ENCODE assay signal across 1 cellular context in the genomic region with DNA sequence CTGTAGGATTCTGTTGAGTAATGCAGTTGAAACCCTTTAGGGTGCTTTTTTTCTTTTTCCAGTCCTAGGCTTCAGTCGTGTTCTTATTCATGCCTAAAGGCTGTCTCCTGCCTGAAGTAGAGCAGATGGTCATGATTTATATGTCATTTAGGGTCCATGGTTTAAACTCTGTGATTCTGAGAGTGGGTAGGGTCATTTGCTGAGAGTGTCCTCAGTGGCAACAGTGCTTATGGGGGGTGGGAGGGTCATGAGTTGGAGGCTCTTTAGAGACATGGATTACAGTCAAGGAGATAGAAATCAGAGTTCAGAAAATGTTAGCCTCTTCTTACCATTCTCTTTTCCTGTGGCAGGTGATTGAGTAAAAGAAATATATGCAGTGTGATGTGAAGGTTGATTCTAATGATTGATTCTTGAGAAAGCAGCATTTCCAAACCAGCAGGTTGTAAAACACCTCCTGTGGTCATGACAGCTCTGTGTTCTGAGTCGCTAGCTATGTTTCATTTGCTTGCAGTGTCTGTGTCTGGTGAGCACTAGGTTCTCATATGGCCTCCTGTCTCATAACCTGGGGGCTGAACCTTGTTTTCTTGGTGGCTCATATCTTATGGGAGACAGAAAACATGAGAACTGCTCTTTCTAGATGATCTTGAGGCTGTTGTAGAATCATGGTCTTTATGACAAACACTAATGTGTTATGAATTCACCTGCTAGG.
TF ChIP-seq lines count a peak whose summit lies in the region.

No MANE protein-coding gene starts in this region.

TF ChIP-seq in H1, 55 proteins besides CTCF, POLR2A, EP300 and RAD21:
- TF ChIP-seq SIRT6 (IDR thresholded peaks at IDR 0.05; ENCODE audit: low read length): no peak
- TF ChIP-seq POLR2AphosphoS5 (IDR thresholded peaks at IDR 0.05; ENCODE audit: low read depth, low read length): 0 out of 2 replicates have a peak, but pooled peaks have one; percentile 28
